In the genomic region with DNA sequence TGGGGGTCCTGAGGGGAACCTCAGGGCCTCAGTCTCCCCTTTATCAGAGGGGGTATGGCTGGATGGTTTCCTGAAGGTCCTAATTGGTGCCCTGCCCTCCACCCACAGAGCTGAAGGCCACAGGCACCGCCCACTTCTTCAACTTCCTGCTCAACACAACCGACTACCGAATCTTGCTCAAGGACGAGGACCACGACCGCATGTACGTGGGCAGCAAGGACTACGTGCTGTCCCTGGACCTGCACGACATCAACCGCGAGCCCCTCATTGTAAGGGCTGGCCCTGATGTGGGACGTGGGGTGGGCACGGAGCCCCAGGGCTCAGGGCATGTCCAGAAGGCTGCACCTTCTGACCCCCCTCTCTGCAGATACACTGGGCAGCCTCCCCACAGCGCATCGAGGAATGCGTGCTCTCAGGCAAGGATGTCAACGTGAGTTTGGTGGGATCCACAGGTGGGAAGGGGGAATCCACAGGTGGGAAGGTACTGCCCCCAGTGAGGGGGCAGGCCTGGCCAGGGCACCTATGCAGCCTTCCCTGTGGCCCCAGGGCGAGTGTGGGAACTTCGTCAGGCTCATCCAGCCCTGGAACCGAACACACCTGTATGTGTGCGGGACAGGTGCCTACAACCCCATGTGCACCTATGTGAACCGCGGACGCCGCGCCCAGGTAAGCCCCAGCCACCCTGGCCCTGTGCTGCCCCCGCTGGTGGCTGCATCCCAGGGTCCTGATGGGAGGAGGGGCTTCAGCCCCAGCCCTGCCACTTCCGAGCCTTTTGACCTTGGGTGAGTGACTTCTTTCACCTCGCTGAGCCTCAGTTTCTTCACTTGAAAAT, we compare ENCODE assay signal across 1 cellular context.
TF ChIP-seq lines count a peak whose summit lies in the region.

No MANE protein-coding gene starts in this region.

TF ChIP-seq in IMR-90, 13 proteins besides CTCF, POLR2A, EP300 and RAD21:
- no peak for TF ChIP-seq FOS (IDR thresholded peaks at IDR 0.05; ENCODE audit: low read depth, low read length)
- TF ChIP-seq NFE2L2 (IDR thresholded peaks at IDR 0.05; ENCODE audit: low read depth, low read length) = no peak
